Comparison of ENCODE assay signal across 20 cellular contexts in genomic region chr6:112576421-112576820, GRCh38.
"Had no signal": no experiment of that assay in that cellular context is flagged by ENCODE, and none has a peak within 500 bp of the region (broad histone marks: within the 10 kb centered on the region; RNA-seq: fewer than 3 reads in every experiment).

No MANE protein-coding gene starts in this region.

- H3K4me1 Mint-ChIP-seq: memory B cell; naive thymus-derived CD4-positive, alpha-beta T cell; WTC11 had no signal

- H3K27ac Mint-ChIP-seq: activated CD8-positive, alpha-beta T cell treated with anti-CD3 and anti-CD28 coated beads for 36 hours; memory B cell; naive thymus-derived CD4-positive, alpha-beta T cell; WTC11 had no signal

- H3K9me3 Mint-ChIP-seq: activated CD8-positive, alpha-beta T cell treated with anti-CD3 and anti-CD28 coated beads for 36 hours; activated T-cell treated with anti-CD3 and anti-CD28 coated beads, Interleukin-2, amount 50 U/mL, for 4 hours; memory B cell; WTC11 had no signal

- H3K4me3 ChIP-seq: body of pancreas, mucosa of descending colon, right atrium auricular region, skin epidermis, tibial artery, uterus had no signal

- H3K9me3 ChIP-seq: body of pancreas, mucosa of descending colon, right atrium auricular region, tibial artery, uterus had no signal

- H3K27ac ChIP-seq: body of pancreas, right atrium auricular region, skin epidermis, tibial artery, uterus had no signal

- H3K36me3 ChIP-seq: right atrium auricular region, tibial artery had no signal

- H3K27me3 ChIP-seq: body of pancreas, right atrium auricular region, tibial artery, uterus had no signal

- H3K4me1 ChIP-seq: body of pancreas, right atrium auricular region, uterus had no signal

- DNase-seq: activated CD4-positive, alpha-beta T cell treated with anti-CD3 and anti-CD28 coated beads for 4 hours; activated CD8-positive, alpha-beta T cell treated with anti-CD3 and anti-CD28 coated beads for 36 hours; activated effector memory CD4-positive, alpha-beta T cell treated with Interleukin-2 at 50 U/mL for 16 hours; activated naive CD4-positive, alpha-beta T cell treated with anti-CD3 and anti-CD28 coated beads, Interleukin-2, amount 50 U/mL, for 16 hours; activated T-cell treated with anti-CD3 and anti-CD28 coated beads, Interleukin-2, amount 50 U/mL, for 4 hours; body of pancreas; caudate nucleus; hippocampal formation; left ventricle myocardium superior; mucosa of descending colon; naive thymus-derived CD4-positive, alpha-beta T cell; stimulated activated CD4-positive, alpha-beta T cell treated with anti-CD3 and anti-CD28 coated beads, Interleukin-15, amount 100 ng/mL, for 24 hours; stimulated activated CD4-positive, alpha-beta T cell treated with anti-CD3 and anti-CD28 coated beads, Interleukin-4, amount 100 ng/mL, for 24 hours; stimulated activated naive CD4-positive, alpha-beta T cell; tibial artery; uterus had no signal

- H3K4me3 Mint-ChIP-seq: activated CD8-positive, alpha-beta T cell treated with anti-CD3 and anti-CD28 coated beads for 36 hours; activated T-cell treated with anti-CD3 and anti-CD28 coated beads, Interleukin-2, amount 50 U/mL, for 4 hours; memory B cell; naive thymus-derived CD4-positive, alpha-beta T cell; WTC11 had no signal

- H3K36me3 Mint-ChIP-seq: memory B cell; naive thymus-derived CD4-positive, alpha-beta T cell; WTC11 had no signal

- ATAC-seq: activated CD8-positive, alpha-beta T cell treated with anti-CD3 and anti-CD28 coated beads for 36 hours; activated T-cell treated with anti-CD3 and anti-CD28 coated beads, Interleukin-2, amount 50 U/mL, for 4 hours; body of pancreas; left ventricle myocardium superior; mucosa of descending colon; naive thymus-derived CD4-positive, alpha-beta T cell; WTC11 had no signal

- H3K27me3 Mint-ChIP-seq: activated CD8-positive, alpha-beta T cell treated with anti-CD3 and anti-CD28 coated beads for 36 hours; naive thymus-derived CD4-positive, alpha-beta T cell had no signal
